1 cellular context compared by ENCODE assay signal in genomic region chr15:48603123-48603500, GRCh38.
TF ChIP-seq lines count a peak whose summit lies in the region.

No MANE protein-coding gene starts in this region.

TF ChIP-seq in SK-N-SH treated with all-trans-retinoic acid at 6 μM for 48 hours, 23 proteins besides CTCF, POLR2A, EP300 and RAD21 (continued from another document):
- TF ChIP-seq BACH2 (CRISPR knock-in tag; IDR thresholded peaks at IDR 0.05; ENCODE audit: borderline replicate concordance) (no peak), RARB (CRISPR knock-in tag; IDR thresholded peaks at IDR 0.05) (no peak), TCF4 (CRISPR knock-in tag; IDR thresholded peaks at IDR 0.05; ENCODE audit: borderline replicate concordance) (no peak), CSRNP3 (CRISPR knock-in tag; IDR thresholded peaks at IDR 0.05) (no peak)
